14 cellular contexts compared by ENCODE assay signal in genomic region chr10:507908-508444, GRCh38.
DNase-seq lines count a peak whose midpoint lies in the region; TF ChIP-seq lines count a peak whose summit lies in the region.
"Had no signal": no experiment of that assay in that cellular context is flagged by ENCODE, and none has a peak within 500 bp of the region (broad histone marks: within the 10 kb centered on the region; RNA-seq: fewer than 3 reads in every experiment).

No MANE protein-coding gene starts in this region.

- no peaks in the 10 kb centered on the region for H3K27me3 ChIP-seq in neural progenitor cell
- H3K27me3 ChIP-seq in rectal smooth muscle tissue (ENCODE audit: control insufficient read depth, insufficient read depth, low read length), result no peaks in the 10 kb centered on the region
- no peaks in the 10 kb centered on the region for H3K27me3 ChIP-seq in MM.1S (replicated peaks; ENCODE audit: insufficient read depth, low read length)

- H3K9me2 ChIP-seq in MM.1S (replicated peaks; ENCODE audit: insufficient read depth, low read length), result no peaks in the 10 kb centered on the region

- H3K4me1 Mint-ChIP-seq in HFFc6 (ENCODE audit: low read depth), result peaks cover 11% of the 10 kb centered on the region
- H3K4me1 Mint-ChIP-seq in chondrocyte (ENCODE audit: low read depth), result peaks cover 13% of the 10 kb centered on the region
- peaks cover 45% of the 10 kb centered on the region for H3K4me1 Mint-ChIP-seq in neural progenitor cell

- TF ChIP-seq CTCF in HFFc6 (IDR thresholded peaks at IDR 0.05), result no peak
- TF ChIP-seq CTCF in chondrocyte (IDR thresholded peaks at IDR 0.05), result no peak
- TF ChIP-seq CTCF in neural progenitor cell (IDR thresholded peaks at IDR 0.05), result no peak
- no peak for TF ChIP-seq CTCF in MM.1S (IDR thresholded peaks at IDR 0.05; ENCODE audit: low read length)

- no peak overlapping the region for H3K4me3 ChIP-seq in neural progenitor cell
- no peak overlapping the region for H3K4me3 ChIP-seq in rectal smooth muscle tissue (ENCODE audit: low read length)
- no peak overlapping the region for H3K4me3 ChIP-seq in MM.1S (ENCODE audit: low read length)

- H4K20me1 ChIP-seq in neural progenitor cell (ENCODE audit: low read depth) (peaks cover 35% of the 10 kb centered on the region), MM.1S (ENCODE audit: insufficient read depth, low read length) (no peaks in the 10 kb centered on the region)

- DNase-seq in HFFc6, result no peak
- peak; percentile 68 for DNase-seq in chondrocyte (ENCODE audit: low spot score)
- no peak for DNase-seq in neural progenitor cell (ENCODE audit: low spot score)
- no peak for DNase-seq in NCI-H748 treated with DMSO at 0.1 percent for 48 hours (lab: John Stamatoyannopoulos, UW)
- DNase-seq in MM.1S, result no peak
- DNase-seq in T-helper 1 cell, result no peak
- DNase-seq: CD8-positive, alpha-beta T cell; DMS53; GF-D8; GOT3; H9 had no signal

- H2AFZ ChIP-seq in neural progenitor cell (replicated peaks) (no peak overlapping the region), MM.1S (ENCODE audit: low read length) (no peak overlapping the region)

- no peak overlapping the region for H3K27ac Mint-ChIP-seq in HFFc6
- H3K27ac Mint-ChIP-seq in chondrocyte (ENCODE audit: unreplicated experiment), result no peak overlapping the region
- peak overlapping the region; percentile 37 for H3K27ac Mint-ChIP-seq in neural progenitor cell
- H3K27ac Mint-ChIP-seq: CD8-positive, alpha-beta T cell; H9 had no signal

- H3K9ac ChIP-seq in neural progenitor cell, result no peak overlapping the region
- no peak overlapping the region for H3K9ac ChIP-seq in rectal smooth muscle tissue (ENCODE audit: low read length)
- no peak overlapping the region for H3K9ac ChIP-seq in MM.1S (ENCODE audit: low read length)

- peaks cover 3% of the 10 kb centered on the region for H3K4me1 ChIP-seq in neural progenitor cell
- H3K4me1 ChIP-seq in rectal smooth muscle tissue (ENCODE audit: control insufficient read depth, insufficient read depth, low read length), result peaks cover 27% of the 10 kb centered on the region
- H3K4me1 ChIP-seq in MM.1S (ENCODE audit: low read length), result peaks cover 32% of the 10 kb centered on the region

- H3K4me2 ChIP-seq in neural progenitor cell (no peak overlapping the region), MM.1S (ENCODE audit: low read depth, low read length) (no peak overlapping the region)

- H3K27me3 Mint-ChIP-seq in HFFc6 (ENCODE audit: insufficient read depth) (peaks cover 6% of the 10 kb centered on the region), chondrocyte (ENCODE audit: low read depth) (no peaks in the 10 kb centered on the region), neural progenitor cell (ENCODE audit: insufficient read depth, low read depth) (peaks cover 9% of the 10 kb centered on the region)

- H3K79me2 ChIP-seq in neural progenitor cell (ENCODE audit: low read depth) (peaks cover 21% of the 10 kb centered on the region), MM.1S (ENCODE audit: low read length) (peaks cover 10% of the 10 kb centered on the region; the same call in 1 of the 2 replicates)

- H3K36me3 Mint-ChIP-seq in HFFc6 (ENCODE audit: low read depth), result no peaks in the 10 kb centered on the region
- peaks cover 2% of the 10 kb centered on the region for H3K36me3 Mint-ChIP-seq in chondrocyte (ENCODE audit: low read depth)
- peaks cover 18% of the 10 kb centered on the region for H3K36me3 Mint-ChIP-seq in neural progenitor cell
- H3K36me3 Mint-ChIP-seq: CD14-positive monocyte; CD8-positive, alpha-beta T cell had no signal

- H3K36me3 ChIP-seq in neural progenitor cell (no peaks in the 10 kb centered on the region), rectal smooth muscle tissue (ENCODE audit: control insufficient read depth, insufficient read depth, low read length) (no peaks in the 10 kb centered on the region), MM.1S (replicated peaks; ENCODE audit: insufficient read depth, low read length) (no peaks in the 10 kb centered on the region)

- H3K4me3 Mint-ChIP-seq in HFFc6, result peak overlapping the region; percentile 3; the same call in 1 of the 2 replicates
- no peak overlapping the region for H3K4me3 Mint-ChIP-seq in chondrocyte (ENCODE audit: unreplicated experiment)
- no peak overlapping the region for H3K4me3 Mint-ChIP-seq in neural progenitor cell
- H3K4me3 Mint-ChIP-seq: CD14-positive monocyte; CD8-positive, alpha-beta T cell; H9 had no signal

- H3K9me3 ChIP-seq in neural progenitor cell (ENCODE audit: low read depth) (no peaks in the 10 kb centered on the region), MM.1S (replicated peaks; ENCODE audit: insufficient read depth, low read length) (no peaks in the 10 kb centered on the region)

- H3F3A ChIP-seq in neural progenitor cell (ENCODE audit: low read depth) (peaks cover 14% of the 10 kb centered on the region), MM.1S (ENCODE audit: insufficient read depth, low read length) (peaks cover 14% of the 10 kb centered on the region)

- H3K27ac ChIP-seq in neural progenitor cell (no peak overlapping the region), rectal smooth muscle tissue (ENCODE audit: low read depth, low read length) (peak overlapping the region; percentile 10), MM.1S (ENCODE audit: low read length) (no peak overlapping the region)
- H3K27ac ChIP-seq: HL-60 had no signal

- H3K9me3 Mint-ChIP-seq in HFFc6 (no peaks in the 10 kb centered on the region), chondrocyte (ENCODE audit: low read depth) (no peaks in the 10 kb centered on the region), neural progenitor cell (no peaks in the 10 kb centered on the region)
- H3K9me3 Mint-ChIP-seq: CD14-positive monocyte; CD8-positive, alpha-beta T cell had no signal
